ENCODE assay signal across 24 cellular contexts in genomic region chr1:72369358-72369757, GRCh38.
"Had no signal": no experiment of that assay in that cellular context is flagged by ENCODE, and none has a peak within 500 bp of the region (broad histone marks: within the 10 kb centered on the region; RNA-seq: fewer than 3 reads in every experiment).

No MANE protein-coding gene starts in this region.

- H3K27ac Mint-ChIP-seq: activated B cell treated with CpG ODN at 0.5 μM for 24 hours; activated CD4-positive, alpha-beta T cell treated with anti-CD3 and anti-CD28 coated beads, Interleukin-2, amount 10 ng/mL, durations not matched to agents 24 days and 14 days; activated naive CD4-positive, alpha-beta T cell treated with anti-CD3 and anti-CD28 coated beads, Interleukin-2, amount 50 U/mL, for 72 hours; activated naive CD8-positive, alpha-beta T cell treated with anti-CD3 and anti-CD28 coated beads, Interleukin-2, amount 50 U/mL, for 24 hours; brain; T-helper 17 cell had no signal

- H3K4me2 ChIP-seq: PC-9 had no signal

- H3K4me3 ChIP-seq: cardiac muscle cell, PC-9 had no signal

- H3K4me1 Mint-ChIP-seq: activated B cell treated with CpG ODN at 0.5 μM for 24 hours; activated CD4-positive, alpha-beta T cell treated with anti-CD3 and anti-CD28 coated beads, Interleukin-2, amount 10 ng/mL, durations not matched to agents 24 days and 14 days; activated naive CD8-positive, alpha-beta T cell treated with anti-CD3 and anti-CD28 coated beads, Interleukin-2, amount 50 U/mL, for 24 hours; brain; T-helper 17 cell had no signal

- H3K4me3 Mint-ChIP-seq: activated B cell treated with CpG ODN at 0.5 μM for 24 hours; activated CD4-positive, alpha-beta T cell treated with anti-CD3 and anti-CD28 coated beads, Interleukin-2, amount 10 ng/mL, durations not matched to agents 24 days and 14 days; activated naive CD8-positive, alpha-beta T cell treated with anti-CD3 and anti-CD28 coated beads, Interleukin-2, amount 50 U/mL, for 24 hours; activated T-cell treated with anti-CD3 and anti-CD28 coated beads, Interleukin-2, amount 50 U/mL, for 4 hours; brain; T-helper 17 cell had no signal

- H3K27ac ChIP-seq: cardiac muscle cell, PC-9 had no signal

- H3K36me3 ChIP-seq: cardiac muscle cell had no signal

- H3K27me3 Mint-ChIP-seq: activated B cell treated with CpG ODN at 0.5 μM for 24 hours; activated CD4-positive, alpha-beta T cell treated with anti-CD3 and anti-CD28 coated beads, Interleukin-2, amount 10 ng/mL, durations not matched to agents 24 days and 14 days; activated naive CD8-positive, alpha-beta T cell treated with anti-CD3 and anti-CD28 coated beads, Interleukin-2, amount 50 U/mL, for 24 hours; brain; T-helper 17 cell had no signal

- ATAC-seq: activated naive CD4-positive, alpha-beta T cell treated with anti-CD3 and anti-CD28 coated beads, Interleukin-2, amount 50 U/mL, for 72 hours; activated naive CD8-positive, alpha-beta T cell treated with anti-CD3 and anti-CD28 coated beads, Interleukin-2, amount 50 U/mL, for 24 hours; activated T-cell treated with anti-CD3 and anti-CD28 coated beads, Interleukin-2, amount 50 U/mL, for 4 hours; T-helper 17 cell had no signal

- DNase-seq: activated B cell treated with CpG ODN at 0.5 μM for 24 hours; activated CD4-positive, alpha-beta T cell treated with anti-CD3 and anti-CD28 coated beads for 1 hour; activated CD4-positive, alpha-beta T cell treated with anti-CD3 and anti-CD28 coated beads, Interleukin-2, amount 10 ng/mL, durations not matched to agents 24 days and 14 days; activated CD4-positive, alpha-beta T cell treated with anti-CD3 and anti-CD28 coated beads, Interleukin-2, amount 50 U/mL, for 48 hours; activated CD8-positive, alpha-beta memory T cell treated with anti-CD3 and anti-CD28 coated beads for 24 hours; activated effector memory CD4-positive, alpha-beta T cell treated with anti-CD3 and anti-CD28 coated beads, Interleukin-2, amount 50 U/mL, for 16 hours; activated naive CD4-positive, alpha-beta T cell treated with Interleukin-2 at 50 U/mL for 16 hours; activated naive CD8-positive, alpha-beta T cell treated with anti-CD3 and anti-CD28 coated beads, Interleukin-2, amount 50 U/mL, for 24 hours; activated T-cell treated with anti-CD3 and anti-CD28 coated beads, Interleukin-2, amount 50 U/mL, for 4 hours; amniotic stem cell; cerebellar nuclear complex; Kasumi-1; NCI-H1105; NCI-H1436 treated with DMSO at 0.1 percent for 48 hours; NCI-H187 treated with DMSO at 0.1 percent for 48 hours; NCI-H2081 treated with DMSO at 0.1 percent for 48 hours; NCI-H446; PC-9; SHP77 treated with DMSO at 0.1 percent for 48 hours; T-helper 17 cell; T-helper 9 cell had no signal

- H3K27me3 ChIP-seq: cardiac muscle cell had no signal

- H2AFZ ChIP-seq: PC-9 had no signal

- H3K9me3 Mint-ChIP-seq: activated B cell treated with CpG ODN at 0.5 μM for 24 hours; activated CD4-positive, alpha-beta T cell treated with anti-CD3 and anti-CD28 coated beads, Interleukin-2, amount 10 ng/mL, durations not matched to agents 24 days and 14 days; activated naive CD8-positive, alpha-beta T cell treated with anti-CD3 and anti-CD28 coated beads, Interleukin-2, amount 50 U/mL, for 24 hours had no signal
